In the genomic region with DNA sequence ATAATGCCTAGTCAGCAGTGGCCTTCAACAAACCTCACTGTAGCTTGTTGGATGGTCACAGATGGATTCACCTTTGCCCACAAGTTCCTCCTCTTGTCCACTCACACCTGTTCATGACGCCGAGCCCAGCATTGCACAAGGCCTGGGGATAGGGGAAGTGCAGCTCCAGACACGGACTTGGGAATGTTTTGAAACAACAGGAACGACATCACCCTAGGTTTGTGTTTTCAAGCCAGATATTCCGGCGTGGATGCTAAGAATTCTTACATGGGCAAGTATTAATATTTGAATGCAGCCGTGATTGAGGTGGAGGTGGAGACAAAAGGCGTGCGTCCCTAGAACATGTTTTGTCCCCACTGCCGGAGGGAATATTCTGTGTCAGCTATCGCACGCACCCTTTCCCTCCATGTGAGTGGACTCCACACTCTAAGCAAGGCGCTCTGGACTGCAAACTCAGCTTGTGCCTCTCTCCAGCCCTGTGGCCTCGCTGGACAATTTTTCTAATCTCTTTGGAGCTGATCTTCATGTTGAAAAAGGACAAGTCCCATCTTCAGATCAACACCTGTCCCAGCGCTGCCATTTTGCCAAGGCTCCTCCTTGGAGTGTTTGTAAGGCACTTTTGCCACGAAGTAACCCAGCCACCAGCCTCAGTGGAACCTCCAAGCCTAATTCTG, we compare ENCODE assay signal across 1 cellular context.
A peak's percentile ranks its signal among the peaks of the same experiment; 100 is the strongest.
TF ChIP-seq lines count a peak whose summit lies in the region.

No MANE protein-coding gene starts in this region.

TF ChIP-seq in HepG2, 621 proteins besides CTCF, POLR2A, EP300 and RAD21 (continued from another document and continues in another):
- TF ChIP-seq ELF1 (CRISPR knock-in tag; IDR thresholded peaks at IDR 0.05) (peak; percentile 67), FOXA1 (IDR thresholded peaks at IDR 0.05) (no peak), FOXA1 (CRISPR knock-in tag; IDR thresholded peaks at IDR 0.05) (no peak; the same call in 1 of the 2 replicates), AHR (CRISPR knock-in tag; IDR thresholded peaks at IDR 0.05) (peak; percentile 90; the same call in 1 of the 2 replicates), ZBTB42 (CRISPR knock-in tag; IDR thresholded peaks at IDR 0.05) (no peak), ZNF282 (IDR thresholded peaks at IDR 0.05; ENCODE audit: partially characterized antibody) (no peak), POLR2G (IDR thresholded peaks at IDR 0.05; ENCODE audit: low read depth, low read length) (peak; percentile 68), KAT7 (CRISPR knock-in tag; IDR thresholded peaks at IDR 0.05; ENCODE audit: borderline replicate concordance) (no peak; the same call in 1 of the 2 replicates), FOXK1 (CRISPR knock-in tag; IDR thresholded peaks at IDR 0.05; ENCODE audit: borderline replicate concordance, low read depth) (peak; percentile 39; the same call in 1 of the 2 replicates), ZNF567 (CRISPR knock-in tag; IDR thresholded peaks at IDR 0.05; ENCODE audit: borderline replicate concordance) (peak; percentile 46; the same call in 1 of the 2 replicates), ZBTB21 (CRISPR knock-in tag; IDR thresholded peaks at IDR 0.05) (peak; percentile 46), GABPB1 (CRISPR knock-in tag; IDR thresholded peaks at IDR 0.05) (peak; percentile 46; the same call in 1 of the 2 replicates), ZNF556 (CRISPR knock-in tag; IDR thresholded peaks at IDR 0.05; ENCODE audit: borderline replicate concordance) (0 out of 2 replicates have a peak, but pooled peaks have one; percentile 39), MED1 (CRISPR knock-in tag; IDR thresholded peaks at IDR 0.05) (peak; percentile 52), SP5 (CRISPR knock-in tag; IDR thresholded peaks at IDR 0.05; ENCODE audit: borderline replicate concordance, low read depth) (no peak), MXI1 (IDR thresholded peaks at IDR 0.05; ENCODE audit: borderline replicate concordance, low read depth, low read length) (peak; percentile 36; the same call in 1 of the 3 replicates), ZNF83 (CRISPR knock-in tag; IDR thresholded peaks at IDR 0.05; ENCODE audit: borderline replicate concordance) (no peak), TCF7 (IDR thresholded peaks at IDR 0.05; ENCODE audit: low read depth) (no peak), MIER3 (CRISPR knock-in tag; IDR thresholded peaks at IDR 0.05; ENCODE audit: borderline replicate concordance) (peak; percentile 79; the same call in 1 of the 2 replicates), CEBPB (IDR thresholded peaks at IDR 0.05; ENCODE audit: borderline replicate concordance, low read depth, low read length) (peak; percentile 97), TAF15 (IDR thresholded peaks at IDR 0.05; ENCODE audit: low read depth, low read length, poor library complexity, severe bottlenecking) (no peak), MAFF (IDR thresholded peaks at IDR 0.05; ENCODE audit: low read depth, low read length) (peak; percentile 97), SSRP1 (CRISPR knock-in tag; IDR thresholded peaks at IDR 0.05) (no peak)
- TF ChIP-seq, protein P1, sequence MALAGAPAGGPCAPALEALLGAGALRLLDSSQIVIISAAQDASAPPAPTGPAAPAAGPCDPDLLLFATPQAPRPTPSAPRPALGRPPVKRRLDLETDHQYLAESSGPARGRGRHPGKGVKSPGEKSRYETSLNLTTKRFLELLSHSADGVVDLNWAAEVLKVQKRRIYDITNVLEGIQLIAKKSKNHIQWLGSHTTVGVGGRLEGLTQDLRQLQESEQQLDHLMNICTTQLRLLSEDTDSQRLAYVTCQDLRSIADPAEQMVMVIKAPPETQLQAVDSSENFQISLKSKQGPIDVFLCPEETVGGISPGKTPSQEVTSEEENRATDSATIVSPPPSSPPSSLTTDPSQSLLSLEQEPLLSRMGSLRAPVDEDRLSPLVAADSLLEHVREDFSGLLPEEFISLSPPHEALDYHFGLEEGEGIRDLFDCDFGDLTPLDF (CRISPR knock-in tag; IDR thresholded peaks at IDR 0.05) = no peak
- TF ChIP-seq, protein P2, sequence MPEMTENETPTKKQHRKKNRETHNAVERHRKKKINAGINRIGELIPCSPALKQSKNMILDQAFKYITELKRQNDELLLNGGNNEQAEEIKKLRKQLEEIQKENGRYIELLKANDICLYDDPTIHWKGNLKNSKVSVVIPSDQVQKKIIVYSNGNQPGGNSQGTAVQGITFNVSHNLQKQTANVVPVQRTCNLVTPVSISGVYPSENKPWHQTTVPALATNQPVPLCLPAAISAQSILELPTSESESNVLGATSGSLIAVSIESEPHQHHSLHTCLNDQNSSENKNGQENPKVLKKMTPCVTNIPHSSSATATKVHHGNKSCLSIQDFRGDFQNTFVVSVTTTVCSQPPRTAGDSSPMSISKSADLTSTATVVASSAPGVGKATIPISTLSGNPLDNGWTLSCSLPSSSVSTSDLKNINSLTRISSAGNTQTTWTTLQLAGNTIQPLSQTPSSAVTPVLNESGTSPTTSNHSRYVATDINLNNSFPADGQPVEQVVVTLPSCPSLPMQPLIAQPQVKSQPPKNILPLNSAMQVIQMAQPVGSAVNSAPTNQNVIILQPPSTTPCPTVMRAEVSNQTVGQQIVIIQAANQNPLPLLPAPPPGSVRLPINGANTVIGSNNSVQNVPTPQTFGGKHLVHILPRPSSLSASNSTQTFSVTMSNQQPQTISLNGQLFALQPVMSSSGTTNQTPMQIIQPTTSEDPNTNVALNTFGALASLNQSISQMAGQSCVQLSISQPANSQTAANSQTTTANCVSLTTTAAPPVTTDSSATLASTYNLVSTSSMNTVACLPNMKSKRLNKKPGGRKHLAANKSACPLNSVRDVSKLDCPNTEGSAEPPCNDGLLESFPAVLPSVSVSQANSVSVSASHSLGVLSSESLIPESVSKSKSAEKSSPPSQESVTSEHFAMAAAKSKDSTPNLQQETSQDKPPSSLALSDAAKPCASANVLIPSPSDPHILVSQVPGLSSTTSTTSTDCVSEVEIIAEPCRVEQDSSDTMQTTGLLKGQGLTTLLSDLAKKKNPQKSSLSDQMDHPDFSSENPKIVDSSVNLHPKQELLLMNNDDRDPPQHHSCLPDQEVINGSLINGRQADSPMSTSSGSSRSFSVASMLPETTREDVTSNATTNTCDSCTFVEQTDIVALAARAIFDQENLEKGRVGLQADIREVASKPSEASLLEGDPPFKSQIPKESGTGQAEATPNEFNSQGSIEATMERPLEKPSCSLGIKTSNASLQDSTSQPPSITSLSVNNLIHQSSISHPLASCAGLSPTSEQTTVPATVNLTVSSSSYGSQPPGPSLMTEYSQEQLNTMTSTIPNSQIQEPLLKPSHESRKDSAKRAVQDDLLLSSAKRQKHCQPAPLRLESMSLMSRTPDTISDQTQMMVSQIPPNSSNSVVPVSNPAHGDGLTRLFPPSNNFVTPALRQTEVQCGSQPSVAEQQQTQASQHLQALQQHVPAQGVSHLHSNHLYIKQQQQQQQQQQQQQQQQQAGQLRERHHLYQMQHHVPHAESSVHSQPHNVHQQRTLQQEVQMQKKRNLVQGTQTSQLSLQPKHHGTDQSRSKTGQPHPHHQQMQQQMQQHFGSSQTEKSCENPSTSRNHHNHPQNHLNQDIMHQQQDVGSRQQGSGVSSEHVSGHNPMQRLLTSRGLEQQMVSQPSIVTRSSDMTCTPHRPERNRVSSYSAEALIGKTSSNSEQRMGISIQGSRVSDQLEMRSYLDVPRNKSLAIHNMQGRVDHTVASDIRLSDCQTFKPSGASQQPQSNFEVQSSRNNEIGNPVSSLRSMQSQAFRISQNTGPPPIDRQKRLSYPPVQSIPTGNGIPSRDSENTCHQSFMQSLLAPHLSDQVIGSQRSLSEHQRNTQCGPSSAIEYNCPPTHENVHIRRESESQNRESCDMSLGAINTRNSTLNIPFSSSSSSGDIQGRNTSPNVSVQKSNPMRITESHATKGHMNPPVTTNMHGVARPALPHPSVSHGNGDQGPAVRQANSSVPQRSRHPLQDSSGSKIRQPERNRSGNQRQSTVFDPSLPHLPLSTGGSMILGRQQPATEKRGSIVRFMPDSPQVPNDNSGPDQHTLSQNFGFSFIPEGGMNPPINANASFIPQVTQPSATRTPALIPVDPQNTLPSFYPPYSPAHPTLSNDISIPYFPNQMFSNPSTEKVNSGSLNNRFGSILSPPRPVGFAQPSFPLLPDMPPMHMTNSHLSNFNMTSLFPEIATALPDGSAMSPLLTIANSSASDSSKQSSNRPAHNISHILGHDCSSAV (CRISPR knock-in tag; IDR thresholded peaks at IDR 0.05; ENCODE audit: borderline replicate concordance) = no peak
- TF ChIP-seq, protein P3, sequence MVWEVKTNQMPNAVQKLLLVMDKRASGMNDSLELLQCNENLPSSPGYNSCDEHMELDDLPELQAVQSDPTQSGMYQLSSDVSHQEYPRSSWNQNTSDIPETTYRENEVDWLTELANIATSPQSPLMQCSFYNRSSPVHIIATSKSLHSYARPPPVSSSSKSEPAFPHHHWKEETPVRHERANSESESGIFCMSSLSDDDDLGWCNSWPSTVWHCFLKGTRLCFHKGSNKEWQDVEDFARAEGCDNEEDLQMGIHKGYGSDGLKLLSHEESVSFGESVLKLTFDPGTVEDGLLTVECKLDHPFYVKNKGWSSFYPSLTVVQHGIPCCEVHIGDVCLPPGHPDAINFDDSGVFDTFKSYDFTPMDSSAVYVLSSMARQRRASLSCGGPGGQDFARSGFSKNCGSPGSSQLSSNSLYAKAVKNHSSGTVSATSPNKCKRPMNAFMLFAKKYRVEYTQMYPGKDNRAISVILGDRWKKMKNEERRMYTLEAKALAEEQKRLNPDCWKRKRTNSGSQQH (CRISPR knock-in tag; IDR thresholded peaks at IDR 0.05; ENCODE audit: low read depth) = peak; percentile 70; the same call in 1 of the 2 replicates
- TF ChIP-seq, protein P4, sequence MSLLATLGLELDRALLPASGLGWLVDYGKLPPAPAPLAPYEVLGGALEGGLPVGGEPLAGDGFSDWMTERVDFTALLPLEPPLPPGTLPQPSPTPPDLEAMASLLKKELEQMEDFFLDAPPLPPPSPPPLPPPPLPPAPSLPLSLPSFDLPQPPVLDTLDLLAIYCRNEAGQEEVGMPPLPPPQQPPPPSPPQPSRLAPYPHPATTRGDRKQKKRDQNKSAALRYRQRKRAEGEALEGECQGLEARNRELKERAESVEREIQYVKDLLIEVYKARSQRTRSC (CRISPR knock-in tag; IDR thresholded peaks at IDR 0.05; ENCODE audit: low read depth) = 0 out of 2 replicates have a peak, but pooled peaks have one; percentile 18
- TF ChIP-seq, protein P5, sequence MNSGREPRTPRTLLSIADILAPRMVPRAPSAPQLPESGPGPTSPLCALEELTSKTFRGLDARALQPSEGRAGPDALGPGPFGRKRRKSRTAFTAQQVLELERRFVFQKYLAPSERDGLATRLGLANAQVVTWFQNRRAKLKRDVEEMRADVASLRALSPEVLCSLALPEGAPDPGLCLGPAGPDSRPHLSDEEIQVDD (CRISPR knock-in tag; IDR thresholded peaks at IDR 0.05; ENCODE audit: borderline replicate concordance) = peak; percentile 57; the same call in 1 of the 2 replicates
- TF ChIP-seq, protein P6, sequence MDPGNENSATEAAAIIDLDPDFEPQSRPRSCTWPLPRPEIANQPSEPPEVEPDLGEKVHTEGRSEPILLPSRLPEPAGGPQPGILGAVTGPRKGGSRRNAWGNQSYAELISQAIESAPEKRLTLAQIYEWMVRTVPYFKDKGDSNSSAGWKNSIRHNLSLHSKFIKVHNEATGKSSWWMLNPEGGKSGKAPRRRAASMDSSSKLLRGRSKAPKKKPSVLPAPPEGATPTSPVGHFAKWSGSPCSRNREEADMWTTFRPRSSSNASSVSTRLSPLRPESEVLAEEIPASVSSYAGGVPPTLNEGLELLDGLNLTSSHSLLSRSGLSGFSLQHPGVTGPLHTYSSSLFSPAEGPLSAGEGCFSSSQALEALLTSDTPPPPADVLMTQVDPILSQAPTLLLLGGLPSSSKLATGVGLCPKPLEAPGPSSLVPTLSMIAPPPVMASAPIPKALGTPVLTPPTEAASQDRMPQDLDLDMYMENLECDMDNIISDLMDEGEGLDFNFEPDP (CRISPR knock-in tag; conservative IDR thresholded peaks at IDR 0.05) = no peak
- TF ChIP-seq, protein P7, sequence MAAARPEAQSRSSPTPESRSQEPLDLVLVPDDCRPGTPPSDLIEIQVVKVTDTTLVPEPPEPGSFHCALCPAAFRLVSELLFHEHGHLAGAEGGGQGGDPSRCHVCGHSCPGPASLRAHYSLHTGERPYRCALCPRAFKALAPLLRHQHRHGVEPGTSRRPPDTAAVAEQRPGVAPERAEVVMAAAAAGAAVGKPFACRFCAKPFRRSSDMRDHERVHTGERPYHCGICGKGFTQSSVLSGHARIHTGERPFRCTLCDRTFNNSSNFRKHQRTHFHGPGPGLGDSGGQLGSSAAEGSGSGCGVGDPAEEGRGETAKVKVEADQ (CRISPR knock-in tag; IDR thresholded peaks at IDR 0.05; ENCODE audit: borderline replicate concordance) = peak; percentile 27; the same call in 1 of the 2 replicates
- TF ChIP-seq, protein P8, sequence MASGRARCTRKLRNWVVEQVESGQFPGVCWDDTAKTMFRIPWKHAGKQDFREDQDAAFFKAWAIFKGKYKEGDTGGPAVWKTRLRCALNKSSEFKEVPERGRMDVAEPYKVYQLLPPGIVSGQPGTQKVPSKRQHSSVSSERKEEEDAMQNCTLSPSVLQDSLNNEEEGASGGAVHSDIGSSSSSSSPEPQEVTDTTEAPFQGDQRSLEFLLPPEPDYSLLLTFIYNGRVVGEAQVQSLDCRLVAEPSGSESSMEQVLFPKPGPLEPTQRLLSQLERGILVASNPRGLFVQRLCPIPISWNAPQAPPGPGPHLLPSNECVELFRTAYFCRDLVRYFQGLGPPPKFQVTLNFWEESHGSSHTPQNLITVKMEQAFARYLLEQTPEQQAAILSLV (CRISPR knock-in tag; IDR thresholded peaks at IDR 0.05; ENCODE audit: borderline replicate concordance) = peak; percentile 60; the same call in 1 of the 2 replicates
- TF ChIP-seq, protein P9, sequence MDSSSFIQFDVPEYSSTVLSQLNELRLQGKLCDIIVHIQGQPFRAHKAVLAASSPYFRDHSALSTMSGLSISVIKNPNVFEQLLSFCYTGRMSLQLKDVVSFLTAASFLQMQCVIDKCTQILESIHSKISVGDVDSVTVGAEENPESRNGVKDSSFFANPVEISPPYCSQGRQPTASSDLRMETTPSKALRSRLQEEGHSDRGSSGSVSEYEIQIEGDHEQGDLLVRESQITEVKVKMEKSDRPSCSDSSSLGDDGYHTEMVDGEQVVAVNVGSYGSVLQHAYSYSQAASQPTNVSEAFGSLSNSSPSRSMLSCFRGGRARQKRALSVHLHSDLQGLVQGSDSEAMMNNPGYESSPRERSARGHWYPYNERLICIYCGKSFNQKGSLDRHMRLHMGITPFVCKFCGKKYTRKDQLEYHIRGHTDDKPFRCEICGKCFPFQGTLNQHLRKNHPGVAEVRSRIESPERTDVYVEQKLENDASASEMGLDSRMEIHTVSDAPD (CRISPR knock-in tag; IDR thresholded peaks at IDR 0.05) = peak; percentile 21; the same call in 1 of the 2 replicates
